Comparison of ENCODE assay signal across 14 cellular contexts in genomic region chr13:24503376-24503690, GRCh38. TPM values are rescaled to one million over a fixed set of nuclear protein-coding genes. Genes with fewer than 3 reads are reported as not detected.
DNase-seq lines count a peak whose midpoint lies in the region; ATAC-seq and TF ChIP-seq lines count a peak whose summit lies in the region.
"Had no signal": no experiment of that assay in that cellular context is flagged by ENCODE, and none has a peak within 500 bp of the region (broad histone marks: within the 10 kb centered on the region; RNA-seq: fewer than 3 reads in every experiment).

No MANE protein-coding gene starts in this region.

- no peak for TF ChIP-seq CTCF in RWPE1 (conservative IDR thresholded peaks at IDR 0.05; ENCODE audit: low read depth)
- TF ChIP-seq CTCF in mucosa of descending colon (IDR thresholded peaks at IDR 0.05), result no peak

- WGBS in esophagus, 2 donors, result 74 to 81% methylated on average over 4 of the region's 4 CpGs

- peaks cover 4 to 64% (median 23%) of the 10 kb centered on the region in 3 donors for H3K36me3 Mint-ChIP-seq in CD8-positive, alpha-beta memory T cell

- no peaks in the 10 kb centered on the region for H3K4me1 ChIP-seq in CD8-positive, alpha-beta memory T cell (ENCODE audit: insufficient read depth, low read length)
- H3K4me1 ChIP-seq in esophagus (ENCODE audit: control insufficient read depth in 2 of 2, insufficient read depth in 2 of 2, low read length in 1 of 2) (peaks cover 0 to 2% of the 10 kb centered on the region in 2 donors), mucosa of descending colon (ENCODE audit: low read depth) (peaks cover 4% of the 10 kb centered on the region)

- DNase-seq in CD8-positive, alpha-beta memory T cell, result no peak
- DNase-seq in RWPE1 (ENCODE audit: low spot score) (no peak), mucosa of descending colon (no peak), Kasumi-1 (lab: John Stamatoyannopoulos, UW) (no peak), epidermal melanocyte (ENCODE audit: insufficient read length, low spot score) (no peak)
- DNase-seq: AML-193; DND-41; NCI-H1105; stimulated activated CD4-positive, alpha-beta T cell treated with anti-CD3 and anti-CD28 coated beads, Interleukin-2, amount 100 ng/mL, for 24 hours; stimulated activated naive B cell treated with anti-CD40 and anti-IgM and Interleukin-4, amounts not matched to agents 10 μg/mL and 1 μg/mL and 100 μg/mL, for 72 hours had no signal

- H3K4me3 Mint-ChIP-seq in CD8-positive, alpha-beta memory T cell, result no peak overlapping the region
- H3K4me3 Mint-ChIP-seq: stimulated activated naive B cell treated with anti-CD40 and anti-IgM and Interleukin-4, amounts not matched to agents 10 μg/mL and 1 μg/mL and 100 μg/mL, for 72 hours had no signal

- intact Hi-C loops in mucosa of descending colon (cut with DNase I, micrococcal nuclease), result no loop called here

- peak overlapping the region in 5 of 8 donors; percentile 38 to 77 (median 62) for H3K27ac Mint-ChIP-seq in CD8-positive, alpha-beta memory T cell
- H3K27ac Mint-ChIP-seq: stimulated activated naive B cell treated with anti-CD40 and anti-IgM and Interleukin-4, amounts not matched to agents 10 μg/mL and 1 μg/mL and 100 μg/mL, for 72 hours had no signal

- POLR2A ChIA-PET in CD8-positive, alpha-beta memory T cell (lab: Charles Lee), result no interaction called here
- POLR2A ChIA-PET in RWPE1 (lab: Yijun Ruan, JAX; ENCODE audit: low non-redundant PET), result no interaction called here

- H3K9me3 ChIP-seq in CD8-positive, alpha-beta memory T cell (ENCODE audit: low read length), result no peaks in the 10 kb centered on the region
- H3K9me3 ChIP-seq in esophagus (ENCODE audit: control insufficient read depth in 2 of 2, insufficient read depth in 1 of 2, low read depth in 1 of 2, low read length in 1 of 2) (no peaks in the 10 kb centered on the region), mucosa of descending colon (no peaks in the 10 kb centered on the region)

- H3K27ac ChIP-seq in CD8-positive, alpha-beta memory T cell (ENCODE audit: low read depth, low read length), result no peak overlapping the region
- peak overlapping the region; percentile 78 for H3K27ac ChIP-seq in RWPE1
- H3K27ac ChIP-seq in esophagus (ENCODE audit: low read depth in 2 of 2, low read length in 1 of 2), result peak overlapping the region; percentile 65 to 91

- H3K27me3 Mint-ChIP-seq in CD8-positive, alpha-beta memory T cell, result no peaks in the 10 kb centered on the region
- H3K27me3 Mint-ChIP-seq: stimulated activated naive B cell treated with anti-CD40 and anti-IgM and Interleukin-4, amounts not matched to agents 10 μg/mL and 1 μg/mL and 100 μg/mL, for 72 hours had no signal

- H3K9me3 Mint-ChIP-seq in CD8-positive, alpha-beta memory T cell, result no peaks in the 10 kb centered on the region
- H3K9me3 Mint-ChIP-seq: stimulated activated naive B cell treated with anti-CD40 and anti-IgM and Interleukin-4, amounts not matched to agents 10 μg/mL and 1 μg/mL and 100 μg/mL, for 72 hours had no signal

- peaks cover 4% of the 10 kb centered on the region for H3K36me3 ChIP-seq in CD8-positive, alpha-beta memory T cell (ENCODE audit: insufficient read depth, low read length)
- peaks cover 3 to 6% of the 10 kb centered on the region in 2 donors for H3K36me3 ChIP-seq in esophagus (ENCODE audit: control insufficient read depth in 2 of 2, insufficient read depth in 2 of 2, low read length in 1 of 2)
- peaks cover 3% of the 10 kb centered on the region for H3K36me3 ChIP-seq in mucosa of descending colon (ENCODE audit: low read depth)

- H3K4me3 ChIP-seq in CD8-positive, alpha-beta memory T cell (ENCODE audit: low read length), result no peak overlapping the region
- H3K4me3 ChIP-seq in esophagus (ENCODE audit: low read depth in 1 of 2, low read length in 2 of 2), result no peak overlapping the region
- H3K4me3 ChIP-seq in mucosa of descending colon, result no peak overlapping the region
- H3K4me3 ChIP-seq: dorsolateral prefrontal cortex had no signal

- no peaks in the 10 kb centered on the region for H3K27me3 ChIP-seq in CD8-positive, alpha-beta memory T cell (ENCODE audit: insufficient read depth, low read length, poor library complexity, severe bottlenecking)
- no peaks in the 10 kb centered on the region for H3K27me3 ChIP-seq in esophagus (ENCODE audit: control insufficient read depth in 1 of 2, insufficient read depth in 2 of 2, low read length in 2 of 2)
- H3K27me3 ChIP-seq: dorsolateral prefrontal cortex had no signal

- H3K4me1 Mint-ChIP-seq in CD8-positive, alpha-beta memory T cell, result peaks cover 30 to 42% (median 35%) of the 10 kb centered on the region in 3 donors

- ATAC-seq in mucosa of descending colon (peak; percentile 89), GM21515 (IDR thresholded peaks at IDR 0.05; ENCODE audit: unreplicated experiment) (no peak), HG03460 (IDR thresholded peaks at IDR 0.05; ENCODE audit: unreplicated experiment) (no peak)
- ATAC-seq: stimulated activated naive B cell treated with anti-CD40 and anti-IgM and Interleukin-4, amounts not matched to agents 10 μg/mL and 1 μg/mL and 100 μg/mL, for 72 hours had no signal

- CTCF ChIA-PET in CD8-positive, alpha-beta memory T cell (lab: Charles Lee), result no interaction called here
- CTCF ChIA-PET in RWPE1 (lab: Yijun Ruan, JAX), result no interaction called here

RNA-seq across cellular contexts. Expression of gene PARP4, which starts 9.2 kb away (rescaled TPM):
- 10 to 100 TPM; 37.4 to 38.7 TPM for total RNA-seq in CD8-positive, alpha-beta memory T cell
- polyA plus RNA-seq in CD8-positive, alpha-beta memory T cell, result 59.7 TPM
- polyA plus RNA-seq in esophagus, result 10 to 100 TPM; 14.7 to 16.7 TPM
- 100 to 1,000 TPM in 2 of 3 donors, 10 to 100 TPM in 1; 88.4 to 156 (median 117) TPM for total RNA-seq in mucosa of descending colon
